Comparison of ENCODE assay signal across 11 cellular contexts in genomic region chr2:218448934-218449333, GRCh38. TPM values are rescaled to one million over a fixed set of nuclear protein-coding genes. Genes with fewer than 3 reads are reported as not detected.
DNase-seq lines count a peak whose midpoint lies in the region; ATAC-seq and TF ChIP-seq lines count a peak whose summit lies in the region.
"Had no signal": no experiment of that assay in that cellular context is flagged by ENCODE, and none has a peak within 500 bp of the region (broad histone marks: within the 10 kb centered on the region; RNA-seq: fewer than 3 reads in every experiment).

No MANE protein-coding gene starts in this region.

- H3K4me1 ChIP-seq in PC-3 (ENCODE audit: insufficient read depth, low read length) (peaks cover 39% of the 10 kb centered on the region), transverse colon (peaks cover 0 to 34% (median 14%) of the 10 kb centered on the region in 4 donors), GM23338 (ENCODE audit: insufficient read depth) (0 out of 2 replicates have a peak, but pooled peaks cover 10% of the 10 kb centered on the region)
- H3K4me1 ChIP-seq: ascending aorta had no signal

- H4K20me1 ChIP-seq in PC-3 (ENCODE audit: low read length) (no peaks in the 10 kb centered on the region), GM23338 (replicated peaks; ENCODE audit: insufficient read depth) (no peaks in the 10 kb centered on the region; the same call in 1 of the 2 replicates)

- H3K27ac ChIP-seq in PC-3 (ENCODE audit: low read length) (no peak overlapping the region; the same call in 1 of the 2 replicates), transverse colon (peak overlapping the region in 1 of 4 donors; percentile 32), GM23338 (ENCODE audit: low read depth) (no peak overlapping the region)
- H3K27ac ChIP-seq: ascending aorta had no signal

- H3K9me3 ChIP-seq in PC-3 (ENCODE audit: low read length), result no peaks in the 10 kb centered on the region
- H3K9me3 ChIP-seq in transverse colon, result no peaks in the 10 kb centered on the region
- H3K9me3 ChIP-seq: ascending aorta had no signal

- BruUV-seq in PC-3 (replicated peaks; lab: Mats Ljungman, UMichigan), result no TSS peak

- TF ChIP-seq POLR2A in transverse colon (IDR thresholded peaks at IDR 0.05), result no peak

- H3K27me3 ChIP-seq in PC-3 (ENCODE audit: low read length) (no peaks in the 10 kb centered on the region), transverse colon (no peaks in the 10 kb centered on the region), GM23338 (ENCODE audit: insufficient read depth) (no peaks in the 10 kb centered on the region)
- H3K27me3 ChIP-seq: ascending aorta had no signal

- in situ Hi-C loops in transverse colon (cut with MboI; ENCODE audit: low pct_ligation_motif_present in 1 of 4, low pct_unique_long_range_greater_than_20kb in 1 of 4, low sequenced_read_pairs in 3 of 4), result no loop called here

- no peaks in the 10 kb centered on the region for H3K27me3 Mint-ChIP-seq in activated CD8-positive, alpha-beta memory T cell treated with anti-CD3 and anti-CD28 coated beads, Interleukin-2, amount 10 ng/mL, durations not matched to agents 7 days and 5 days
- peaks cover 2% of the 10 kb centered on the region for H3K27me3 Mint-ChIP-seq in GM23338 (ENCODE audit: insufficient read depth, low read depth, poor library complexity)
- H3K27me3 Mint-ChIP-seq: stimulated activated naive CD8-positive, alpha-beta T cell treated with anti-CD3 and anti-CD28 coated beads, Interleukin-15, Interleukin-2, amounts not matched to agents 100 ng/mL and 50 ng/mL, for 24 hours had no signal

- H3F3A ChIP-seq in PC-3 (ENCODE audit: low read length, unreplicated experiment) (peaks cover 4% of the 10 kb centered on the region), GM23338 (replicated peaks; ENCODE audit: low read depth) (no peaks in the 10 kb centered on the region)

- peaks cover 9% of the 10 kb centered on the region; the same call in 1 of the 2 replicates for H3K36me3 ChIP-seq in PC-3 (ENCODE audit: low read depth, low read length)
- peaks cover 0 to 9% (median 3%) of the 10 kb centered on the region in 4 donors for H3K36me3 ChIP-seq in transverse colon
- peaks cover 4% of the 10 kb centered on the region for H3K36me3 ChIP-seq in GM23338 (ENCODE audit: insufficient read depth)

- H3K4me3 ChIP-seq in PC-3 (ENCODE audit: low read length) (no peak overlapping the region), transverse colon (no peak overlapping the region), GM23338 (no peak overlapping the region)
- H3K4me3 ChIP-seq: ascending aorta had no signal

- DNase-seq in activated CD8-positive, alpha-beta memory T cell treated with anti-CD3 and anti-CD28 coated beads for 24 hours, result peak; percentile 19
- no peak for DNase-seq in activated CD8-positive, alpha-beta memory T cell treated with anti-CD3 and anti-CD28 coated beads, Interleukin-2, amount 10 ng/mL, durations not matched to agents 7 days and 5 days
- peak; percentile 89 for DNase-seq in PC-3
- DNase-seq in fibroblast of peridontal ligament (ENCODE audit: extremely low read depth), result peak; percentile 7
- DNase-seq in transverse colon, result peak; percentile 26
- no peak for DNase-seq in GM23338 (ENCODE audit: low spot score)
- no peak for DNase-seq in activated CD8-positive, alpha-beta memory T cell treated with anti-CD3 and anti-CD28 coated beads, Interleukin-2, amount 50 U/mL, for 48 hours
- DNase-seq: T-helper 9 cell had no signal

- H3K4me1 Mint-ChIP-seq in activated CD8-positive, alpha-beta memory T cell treated with anti-CD3 and anti-CD28 coated beads, Interleukin-2, amount 10 ng/mL, durations not matched to agents 7 days and 5 days, result peaks cover 4% of the 10 kb centered on the region
- H3K4me1 Mint-ChIP-seq in GM23338, result peaks cover 16% of the 10 kb centered on the region; the same call in 2 of the 3 replicates

- H3K79me2 ChIP-seq in PC-3 (ENCODE audit: low read length) (no peaks in the 10 kb centered on the region), GM23338 (replicated peaks; ENCODE audit: insufficient read depth) (no peaks in the 10 kb centered on the region)

- TF ChIP-seq EP300 in transverse colon (IDR thresholded peaks at IDR 0.05; ENCODE audit: low read depth), result no peak

- H3K36me3 Mint-ChIP-seq in activated CD8-positive, alpha-beta memory T cell treated with anti-CD3 and anti-CD28 coated beads, Interleukin-2, amount 10 ng/mL, durations not matched to agents 7 days and 5 days, result peaks cover 31% of the 10 kb centered on the region
- peaks cover 22% of the 10 kb centered on the region for H3K36me3 Mint-ChIP-seq in GM23338 (ENCODE audit: low read depth)

- TF ChIP-seq CTCF in PC-3 (conservative IDR thresholded peaks at IDR 0.05; ENCODE audit: low read depth, low read length) (no peak), transverse colon (IDR thresholded peaks at IDR 0.05) (no peak), GM23338 (conservative IDR thresholded peaks at IDR 0.05; ENCODE audit: low read depth in 2 of 2) (no peak)

- WGBS in transverse colon (ENCODE audit: low coverage in 1 of 2), 2 donors, result 27 to 42% methylated on average over 3 of the region's 3 CpGs

- no peak for ATAC-seq in activated CD8-positive, alpha-beta memory T cell treated with anti-CD3 and anti-CD28 coated beads, Interleukin-2, amount 10 ng/mL, durations not matched to agents 7 days and 5 days
- ATAC-seq in PC-3 (peak; percentile 65), GM23338 (no peak)
- no peak for ATAC-seq in activated CD4-positive, CD25-positive, alpha-beta regulatory T cell treated with anti-CD3 and anti-CD28 coated beads, Interleukin-2, amount 50 U/mL, for 24 hours

- H3K9ac ChIP-seq in PC-3 (ENCODE audit: low read length), result no peak overlapping the region

- no peak overlapping the region for H2AFZ ChIP-seq in PC-3 (ENCODE audit: low read length)
- H2AFZ ChIP-seq in GM23338, result no peak overlapping the region

- no peak overlapping the region for H3K27ac Mint-ChIP-seq in activated CD8-positive, alpha-beta memory T cell treated with anti-CD3 and anti-CD28 coated beads, Interleukin-2, amount 10 ng/mL, durations not matched to agents 7 days and 5 days
- no peak overlapping the region for H3K27ac Mint-ChIP-seq in GM23338
- H3K27ac Mint-ChIP-seq: stimulated activated naive CD8-positive, alpha-beta T cell treated with anti-CD3 and anti-CD28 coated beads, Interleukin-15, Interleukin-2, amounts not matched to agents 100 ng/mL and 50 ng/mL, for 24 hours had no signal

- CTCF ChIA-PET in activated CD8-positive, alpha-beta memory T cell treated with anti-CD3 and anti-CD28 coated beads, Interleukin-2, amount 10 ng/mL, durations not matched to agents 7 days and 5 days (lab: Charles Lee), result no interaction called here
- CTCF ChIA-PET in PC-3 (lab: Charles Lee), result interaction anchor here (0.6 kb wide), 1 partner anchor 13 kb away, joined by 4 read pairs; no protein-coding TSS in a partner anchor

- no peaks in the 10 kb centered on the region for H3K9me3 Mint-ChIP-seq in activated CD8-positive, alpha-beta memory T cell treated with anti-CD3 and anti-CD28 coated beads, Interleukin-2, amount 10 ng/mL, durations not matched to agents 7 days and 5 days (ENCODE audit: low read depth)
- no peaks in the 10 kb centered on the region for H3K9me3 Mint-ChIP-seq in GM23338
- H3K9me3 Mint-ChIP-seq: stimulated activated naive CD8-positive, alpha-beta T cell treated with anti-CD3 and anti-CD28 coated beads, Interleukin-15, Interleukin-2, amounts not matched to agents 100 ng/mL and 50 ng/mL, for 24 hours had no signal

- intact Hi-C loops in PC-3 (cut with micrococcal nuclease) (no loop called here), transverse colon (cut with DNase I; ENCODE audit: low total_unique reads) (no loop called here)

- POLR2A ChIA-PET in PC-3 (lab: Charles Lee; ENCODE audit: unreplicated experiment), result no interaction called here

- peak overlapping the region; percentile 25 for H3K4me2 ChIP-seq in PC-3 (ENCODE audit: low read length)
- no peak overlapping the region for H3K4me2 ChIP-seq in GM23338

- H3K9me2 ChIP-seq in PC-3 (replicated peaks; ENCODE audit: low read length) (no peaks in the 10 kb centered on the region), GM23338 (ENCODE audit: insufficient read depth) (no peaks in the 10 kb centered on the region)

- no peak overlapping the region for H3K4me3 Mint-ChIP-seq in activated CD8-positive, alpha-beta memory T cell treated with anti-CD3 and anti-CD28 coated beads, Interleukin-2, amount 10 ng/mL, durations not matched to agents 7 days and 5 days
- H3K4me3 Mint-ChIP-seq in GM23338, result no peak overlapping the region
- H3K4me3 Mint-ChIP-seq: stimulated activated naive CD8-positive, alpha-beta T cell treated with anti-CD3 and anti-CD28 coated beads, Interleukin-15, Interleukin-2, amounts not matched to agents 100 ng/mL and 50 ng/mL, for 24 hours had no signal

TF ChIP-seq in GM23338, 12 proteins besides CTCF, POLR2A, EP300 and RAD21 (continues in another document):
- TF ChIP-seq ZNF331 (CRISPR knock-in tag; IDR thresholded peaks at IDR 0.05; ENCODE audit: low read depth), result no peak
- no peak for TF ChIP-seq EZH2 (IDR thresholded peaks at IDR 0.05; ENCODE audit: low read depth, unreplicated experiment)
- no peak for TF ChIP-seq ETS1 (IDR thresholded peaks at IDR 0.05)
- no peak for TF ChIP-seq POLR2AphosphoS5 (IDR thresholded peaks at IDR 0.05; ENCODE audit: low read depth)
- TF ChIP-seq ZNF114 (CRISPR knock-in tag; IDR thresholded peaks at IDR 0.05), result no peak
- TF ChIP-seq CREB1 (CRISPR knock-in tag; IDR thresholded peaks at IDR 0.05; ENCODE audit: low read depth), result no peak
- no peak for TF ChIP-seq JUNB (IDR thresholded peaks at IDR 0.05; ENCODE audit: unreplicated experiment)

RNA-seq across cellular contexts. Expression of gene VIL1, which starts 30.0 kb away (rescaled TPM):
- total RNA-seq in activated CD8-positive, alpha-beta memory T cell treated with anti-CD3 and anti-CD28 coated beads, Interleukin-2, amount 10 ng/mL, durations not matched to agents 7 days and 5 days, result under 1 TPM in 1 of 2 experiments, not detected in 1; 0.73 TPM
- 0.26 and 0.92 TPM in 2 replicates for total RNA-seq in PC-3 (2014; rRNA removed)
- 100 to 1,000 TPM; 177 to 541 (median 285) TPM for total RNA-seq in transverse colon
- total RNA-seq in GM23338 (2014; rRNA removed; shearing (Covaris generic)), result 5.9 and 9.2 TPM in 2 replicates
- 2.3 and 3.5 TPM in 2 replicates for polyA plus RNA-seq in GM23338 (2016; fragmentation: Nextera tagmentation; extraction: Ambion mirVana)
- total RNA-seq: ascending aorta had no signal

RNA-seq across cellular contexts. Expression of gene CTDSP1, which starts 49.3 kb away (rescaled TPM):
- total RNA-seq in activated CD8-positive, alpha-beta memory T cell treated with anti-CD3 and anti-CD28 coated beads, Interleukin-2, amount 10 ng/mL, durations not matched to agents 7 days and 5 days, result 100 to 1,000 TPM; 149 to 152 TPM
- total RNA-seq in PC-3 (2014; rRNA removed), result 73.2 and 94.6 TPM in 2 replicates
- total RNA-seq in transverse colon, result 100 to 1,000 TPM; 132 to 197 (median 173) TPM
- 14.8 and 21.8 TPM in 2 replicates for total RNA-seq in GM23338 (2014; rRNA removed; shearing (Covaris generic))
- 6.7 and 6.9 TPM in 2 replicates for polyA plus RNA-seq in GM23338 (2016; fragmentation: Nextera tagmentation; extraction: Ambion mirVana)

Comparison
In these comparisons a context has a peak if more than half of its experiments do, and no peak if none do; other contexts are left out.
1. DNase-seq: peak in activated CD8-positive, alpha-beta memory T cell treated with anti-CD3 and anti-CD28 coated beads for 24 hours (single experiment), PC-3 (single experiment), fibroblast of peridontal ligament (single experiment) and transverse colon (single experiment); none in activated CD8-positive, alpha-beta memory T cell treated with anti-CD3 and anti-CD28 coated beads, Interleukin-2, amount 10 ng/mL, durations not matched to agents 7 days and 5 days (single experiment), GM23338 (single experiment) and activated CD8-positive, alpha-beta memory T cell treated with anti-CD3 and anti-CD28 coated beads, Interleukin-2, amount 50 U/mL, for 48 hours (single experiment).
2. RNA of gene VIL1, which starts 30.0 kb away (total RNA-seq): 177 to 541 TPM in transverse colon; 5.9 to 9.2 TPM in GM23338, 0.73 TPM in activated CD8-positive, alpha-beta memory T cell treated with anti-CD3 and anti-CD28 coated beads, Interleukin-2, amount 10 ng/mL, durations not matched to agents 7 days and 5 days and 0.26 to 0.92 TPM in PC-3; every median in the first group is over 10 times any median in the second.